ENCODE assay signal across 1 cellular context in the genomic region with DNA sequence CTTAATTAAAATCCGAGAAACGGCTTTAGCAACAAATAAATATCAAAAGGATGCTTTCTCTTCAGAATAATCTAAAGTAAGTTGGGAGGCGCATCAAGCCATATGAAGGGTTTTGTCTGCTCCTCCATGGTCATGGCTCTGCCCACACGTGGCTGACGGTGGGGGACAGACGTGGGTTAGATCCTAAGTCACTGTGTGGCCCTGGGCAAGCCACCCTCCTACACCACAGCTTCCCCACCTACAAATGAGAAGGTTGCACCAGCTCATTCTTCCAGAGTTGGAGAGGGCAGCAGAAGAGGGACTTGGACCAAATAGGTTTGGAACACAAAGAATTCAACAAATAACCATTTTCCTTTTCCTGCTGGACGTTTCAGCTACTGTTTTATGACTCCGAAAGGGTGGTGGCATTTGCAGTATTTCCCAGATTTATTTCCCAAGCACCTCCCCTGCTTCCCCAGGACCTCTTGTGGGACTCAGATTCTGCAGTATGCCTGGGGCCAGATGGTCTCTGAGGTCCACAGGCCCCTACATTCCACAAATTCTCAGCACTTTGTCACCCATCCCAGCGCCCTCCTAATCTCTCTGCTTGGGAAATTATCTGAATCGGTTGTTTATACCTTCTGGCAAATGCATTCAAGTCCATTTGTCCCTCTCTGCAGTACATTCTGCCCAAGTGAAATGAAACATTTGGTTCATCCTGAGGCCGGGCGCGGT.
TF ChIP-seq lines count a peak whose summit lies in the region.

No MANE protein-coding gene starts in this region.

TF ChIP-seq in IMR-90, 13 proteins besides CTCF, POLR2A, EP300 and RAD21 (continued from another document):
- TF ChIP-seq, protein P1, sequence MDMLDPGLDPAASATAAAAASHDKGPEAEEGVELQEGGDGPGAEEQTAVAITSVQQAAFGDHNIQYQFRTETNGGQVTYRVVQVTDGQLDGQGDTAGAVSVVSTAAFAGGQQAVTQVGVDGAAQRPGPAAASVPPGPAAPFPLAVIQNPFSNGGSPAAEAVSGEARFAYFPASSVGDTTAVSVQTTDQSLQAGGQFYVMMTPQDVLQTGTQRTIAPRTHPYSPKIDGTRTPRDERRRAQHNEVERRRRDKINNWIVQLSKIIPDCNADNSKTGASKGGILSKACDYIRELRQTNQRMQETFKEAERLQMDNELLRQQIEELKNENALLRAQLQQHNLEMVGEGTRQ (IDR thresholded peaks at IDR 0.05; ENCODE audit: low read depth, low read length): no peak
- TF ChIP-seq CHD1 (IDR thresholded peaks at IDR 0.05; ENCODE audit: low read depth, low read length) (no peak), NFE2L2 (IDR thresholded peaks at IDR 0.05; ENCODE audit: low read depth, low read length) (no peak), FOS (IDR thresholded peaks at IDR 0.05; ENCODE audit: low read depth, low read length) (no peak), MAFK (IDR thresholded peaks at IDR 0.05; ENCODE audit: low read depth, low read length) (no peak), SMC3 (IDR thresholded peaks at IDR 0.05; ENCODE audit: low read depth, low read length) (no peak), RFX5 (IDR thresholded peaks at IDR 0.05; ENCODE audit: low read depth, low read length) (no peak), RCOR1 (IDR thresholded peaks at IDR 0.05; ENCODE audit: insufficient replicate concordance, low read length) (no peak)
- TF ChIP-seq, protein P2, sequence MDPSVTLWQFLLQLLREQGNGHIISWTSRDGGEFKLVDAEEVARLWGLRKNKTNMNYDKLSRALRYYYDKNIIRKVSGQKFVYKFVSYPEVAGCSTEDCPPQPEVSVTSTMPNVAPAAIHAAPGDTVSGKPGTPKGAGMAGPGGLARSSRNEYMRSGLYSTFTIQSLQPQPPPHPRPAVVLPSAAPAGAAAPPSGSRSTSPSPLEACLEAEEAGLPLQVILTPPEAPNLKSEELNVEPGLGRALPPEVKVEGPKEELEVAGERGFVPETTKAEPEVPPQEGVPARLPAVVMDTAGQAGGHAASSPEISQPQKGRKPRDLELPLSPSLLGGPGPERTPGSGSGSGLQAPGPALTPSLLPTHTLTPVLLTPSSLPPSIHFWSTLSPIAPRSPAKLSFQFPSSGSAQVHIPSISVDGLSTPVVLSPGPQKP (IDR thresholded peaks at IDR 0.05; ENCODE audit: borderline replicate concordance, low read depth, low read length): no peak
